In the genomic region with DNA sequence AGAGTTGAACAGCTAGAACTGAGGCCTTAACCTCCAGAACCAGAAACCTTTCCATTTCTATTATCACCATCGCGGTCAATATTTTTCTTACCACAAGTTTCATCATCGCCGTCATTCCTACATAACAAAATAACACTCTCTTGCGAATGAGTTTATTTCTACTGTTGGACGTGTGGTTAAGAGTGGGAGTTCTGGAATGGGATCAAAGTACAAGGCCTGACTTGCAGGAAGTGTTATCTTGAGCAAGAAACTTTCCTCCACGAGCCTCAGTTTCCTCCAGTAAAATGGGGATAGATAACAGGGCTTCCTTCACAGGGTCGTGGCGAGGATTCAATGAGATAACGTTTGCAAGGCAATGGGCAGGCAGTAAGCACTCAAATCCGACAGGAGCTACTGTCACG, we compare ENCODE assay signal across 1 cellular context.
TF ChIP-seq lines count a peak whose summit lies in the region.

No MANE protein-coding gene starts in this region.

TF ChIP-seq in A549, 52 proteins besides CTCF, POLR2A, EP300 and RAD21 (continued from another document):
- TF ChIP-seq, protein P1, sequence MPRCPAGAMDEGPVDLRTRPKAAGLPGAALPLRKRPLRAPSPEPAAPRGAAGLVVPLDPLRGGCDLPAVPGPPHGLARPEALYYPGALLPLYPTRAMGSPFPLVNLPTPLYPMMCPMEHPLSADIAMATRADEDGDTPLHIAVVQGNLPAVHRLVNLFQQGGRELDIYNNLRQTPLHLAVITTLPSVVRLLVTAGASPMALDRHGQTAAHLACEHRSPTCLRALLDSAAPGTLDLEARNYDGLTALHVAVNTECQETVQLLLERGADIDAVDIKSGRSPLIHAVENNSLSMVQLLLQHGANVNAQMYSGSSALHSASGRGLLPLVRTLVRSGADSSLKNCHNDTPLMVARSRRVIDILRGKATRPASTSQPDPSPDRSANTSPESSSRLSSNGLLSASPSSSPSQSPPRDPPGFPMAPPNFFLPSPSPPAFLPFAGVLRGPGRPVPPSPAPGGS (IDR thresholded peaks at IDR 0.05): no peak
